In genomic region chr1:236429715-236430274, GRCh38 we compare ENCODE assay signal across 33 cellular contexts. TPM values are rescaled to one million over a fixed set of nuclear protein-coding genes. Genes with fewer than 3 reads are reported as not detected.
DNase-seq lines count a peak whose midpoint lies in the region; ATAC-seq, FAIRE-seq and TF ChIP-seq lines count a peak whose summit lies in the region.
"Had no signal": no experiment of that assay in that cellular context is flagged by ENCODE, and none has a peak within 500 bp of the region (broad histone marks: within the 10 kb centered on the region; RNA-seq: fewer than 3 reads in every experiment).

No MANE protein-coding gene starts in this region.

- in situ Hi-C loops in K562 (cut with MboI) = no loop called here

- DNase-seq in GM18507 (ENCODE audit: extremely low spot score, insufficient read length, low read depth) (no peak), K562 (ENCODE audit: extremely low read depth in 1 of 4, low spot score in 3 of 4) (no peak), NCI-H2171 (lab: John Stamatoyannopoulos, UW) (no peak), endodermal cell (no peak)
- no peak for DNase-seq in activated naive CD4-positive, alpha-beta T cell treated with anti-CD3 and anti-CD28 coated beads, Interleukin-2, amount 10 ng/mL, durations not matched to agents 7 days and 5 days
- no peak for DNase-seq in activated CD4-positive, alpha-beta T cell treated with anti-CD3 and anti-CD28 coated beads, Interleukin-2, amount 50 U/mL, for 48 hours
- DNase-seq: activated CD4-positive, alpha-beta T cell treated with anti-CD3 and anti-CD28 coated beads, Interleukin-2, amount 10 ng/mL, durations not matched to agents 24 days and 14 days; activated naive CD4-positive, alpha-beta T cell treated with Interleukin-2 at 50 U/mL for 16 hours; activated T-cell treated with anti-CD3 and anti-CD28 coated beads, Interleukin-2, amount 50 U/mL, for 48 hours; AML-193; brain microvascular endothelial cell; CD4-positive, alpha-beta T cell; mucosa of descending colon; NCI-H1092 treated with DMSO at 0.1 percent for 48 hours; NCI-H1930; NCI-H226; NCI-H69; pancreas; Peyer's patch; SHP77 treated with DMSO at 0.1 percent for 48 hours; stimulated activated CD4-positive, alpha-beta T cell treated with anti-CD3 and anti-CD28 coated beads, Interleukin-2, amount 100 ng/mL, for 24 hours; WERI-Rb-1 had no signal

- TF ChIP-seq POLR2A in K562 (conservative IDR thresholded peaks at IDR 0.05) = no peak

- intact Hi-C loops in K562 (cut with micrococcal nuclease) = no loop called here

- H3K9me1 ChIP-seq in K562 (ENCODE audit: control insufficient read depth, insufficient read depth, low read length) = no peaks in the 10 kb centered on the region

- H3K36me3 ChIP-seq in K562 (ENCODE audit: control insufficient read depth, insufficient read depth, low read length) (peaks cover 15% of the 10 kb centered on the region; the same call in 1 of the 3 replicates), endodermal cell (ENCODE audit: control insufficient read depth, insufficient read depth, low read length) (peaks cover 6% of the 10 kb centered on the region)
- H3K36me3 ChIP-seq: brain microvascular endothelial cell, pancreas, Peyer's patch, right atrium auricular region, tibial nerve, WERI-Rb-1 had no signal

- H3K27ac ChIP-seq in K562 (ENCODE audit: extremely low read depth, low read depth, low read length) (no peak overlapping the region), endodermal cell (ENCODE audit: low read depth, low read length) (no peak overlapping the region)
- H3K27ac ChIP-seq: brain microvascular endothelial cell, epithelial cell of prostate, pancreas, Peyer's patch, right atrium auricular region, tibial nerve, WERI-Rb-1 had no signal

- H3K4me3 Mint-ChIP-seq in activated naive CD4-positive, alpha-beta T cell treated with anti-CD3 and anti-CD28 coated beads, Interleukin-2, amount 10 ng/mL, durations not matched to agents 7 days and 5 days = no peak overlapping the region
- H3K4me3 Mint-ChIP-seq in endodermal cell = no peak overlapping the region
- H3K4me3 Mint-ChIP-seq: activated CD4-positive, alpha-beta T cell treated with anti-CD3 and anti-CD28 coated beads, Interleukin-2, amount 10 ng/mL, durations not matched to agents 24 days and 14 days; CD4-positive, alpha-beta T cell; IgD-negative memory B cell; natural killer cell treated with Interleukin-12 subunit alpha and Interleukin-12 subunit beta and Interleukin-15 and Interleukin-18, amount 100 ng/mL, for 72 hours; T-helper 2 cell treated with Interferon-gamma antibody and Interleukin-4, amounts not matched to agents 5 μg/mL and 100 μg/mL, for 36 hours had no signal

- no peak overlapping the region for H3K27ac Mint-ChIP-seq in activated naive CD4-positive, alpha-beta T cell treated with anti-CD3 and anti-CD28 coated beads, Interleukin-2, amount 10 ng/mL, durations not matched to agents 7 days and 5 days
- H3K27ac Mint-ChIP-seq in endodermal cell = no peak overlapping the region
- H3K27ac Mint-ChIP-seq: activated CD4-positive, alpha-beta T cell treated with anti-CD3 and anti-CD28 coated beads, Interleukin-2, amount 10 ng/mL, durations not matched to agents 24 days and 14 days; CD4-positive, alpha-beta T cell; IgD-negative memory B cell; natural killer cell treated with Interleukin-12 subunit alpha and Interleukin-12 subunit beta and Interleukin-15 and Interleukin-18, amount 100 ng/mL, for 72 hours; T-helper 2 cell treated with Interferon-gamma antibody and Interleukin-4, amounts not matched to agents 5 μg/mL and 100 μg/mL, for 36 hours had no signal

- BruUV-seq in K562 (replicated peaks; lab: Mats Ljungman, UMichigan) = no TSS peak

- ATAC-seq in GM19467 (IDR thresholded peaks at IDR 0.05; ENCODE audit: unreplicated experiment) = peak; percentile 58
- peak; percentile 50 for ATAC-seq in HG03064 (IDR thresholded peaks at IDR 0.05; ENCODE audit: low read depth, unreplicated experiment)
- no peak for ATAC-seq in K562
- ATAC-seq: mucosa of descending colon; natural killer cell treated with Interleukin-12 subunit alpha and Interleukin-12 subunit beta and Interleukin-15 and Interleukin-18, amount 100 ng/mL, for 72 hours; pancreas had no signal

- no peak for TF ChIP-seq EP300 in K562 (IDR thresholded peaks at IDR 0.05; ENCODE audit: low read length)

- TF ChIP-seq CTCF in K562 (IDR thresholded peaks at IDR 0.05 in 2 of 3, conservative IDR thresholded peaks at IDR 0.05 in 1 of 3; ENCODE audit: insufficient read depth in 2 of 3, low read depth in 1 of 3, low read length in 3 of 3) (no peak), endodermal cell (conservative IDR thresholded peaks at IDR 0.05) (no peak)

- no peak overlapping the region for H3K4me2 ChIP-seq in K562 (ENCODE audit: insufficient read depth, low read length)

- H3K79me2 ChIP-seq in K562 (ENCODE audit: control insufficient read depth, insufficient read depth, low read length) = no peaks in the 10 kb centered on the region

- no peaks in the 10 kb centered on the region for H3K4me1 Mint-ChIP-seq in activated naive CD4-positive, alpha-beta T cell treated with anti-CD3 and anti-CD28 coated beads, Interleukin-2, amount 10 ng/mL, durations not matched to agents 7 days and 5 days
- H3K4me1 Mint-ChIP-seq in endodermal cell = no peaks in the 10 kb centered on the region

- no peaks in the 10 kb centered on the region for H3K9me3 ChIP-seq in K562 (replicated peaks; ENCODE audit: control insufficient read depth, insufficient read depth, low read depth, low read length)
- H3K9me3 ChIP-seq in endodermal cell (ENCODE audit: control insufficient read depth, low read length) = peaks cover 6% of the 10 kb centered on the region
- H3K9me3 ChIP-seq: mucosa of descending colon, pancreas, Peyer's patch, right atrium auricular region, tibial nerve had no signal

- H3K4me1 ChIP-seq in K562 (replicated peaks in 1 of 2; ENCODE audit: control insufficient read depth in 2 of 2, insufficient read depth in 2 of 2, low read length in 2 of 2) (peaks cover 0 to 6% of the 10 kb centered on the region in 2 experiments; a peak in 1 of 5 replicates), endodermal cell (ENCODE audit: control insufficient read depth, insufficient read depth, low read length) (no peaks in the 10 kb centered on the region)
- H3K4me1 ChIP-seq: pancreas, Peyer's patch, right atrium auricular region, tibial nerve had no signal

- peaks cover 7% of the 10 kb centered on the region for H3K27me3 Mint-ChIP-seq in activated naive CD4-positive, alpha-beta T cell treated with anti-CD3 and anti-CD28 coated beads, Interleukin-2, amount 10 ng/mL, durations not matched to agents 7 days and 5 days
- H3K27me3 Mint-ChIP-seq in endodermal cell (ENCODE audit: insufficient read depth) = no peaks in the 10 kb centered on the region
- H3K27me3 Mint-ChIP-seq: activated CD4-positive, alpha-beta T cell treated with anti-CD3 and anti-CD28 coated beads, Interleukin-2, amount 10 ng/mL, durations not matched to agents 24 days and 14 days; CD4-positive, alpha-beta T cell; IgD-negative memory B cell; natural killer cell treated with Interleukin-12 subunit alpha and Interleukin-12 subunit beta and Interleukin-15 and Interleukin-18, amount 100 ng/mL, for 72 hours had no signal

- H3K9me3 Mint-ChIP-seq in activated naive CD4-positive, alpha-beta T cell treated with anti-CD3 and anti-CD28 coated beads, Interleukin-2, amount 10 ng/mL, durations not matched to agents 7 days and 5 days = peaks cover 3% of the 10 kb centered on the region
- peaks cover 20% of the 10 kb centered on the region for H3K9me3 Mint-ChIP-seq in endodermal cell
- H3K9me3 Mint-ChIP-seq: activated CD4-positive, alpha-beta T cell treated with anti-CD3 and anti-CD28 coated beads, Interleukin-2, amount 10 ng/mL, durations not matched to agents 24 days and 14 days; CD4-positive, alpha-beta T cell; natural killer cell treated with Interleukin-12 subunit alpha and Interleukin-12 subunit beta and Interleukin-15 and Interleukin-18, amount 100 ng/mL, for 72 hours; T-helper 2 cell treated with Interferon-gamma antibody and Interleukin-4, amounts not matched to agents 5 μg/mL and 100 μg/mL, for 36 hours had no signal

- H3K9ac ChIP-seq in K562 (ENCODE audit: insufficient read depth in 1 of 2, low read depth in 2 of 2, low read length in 2 of 2) (no peak overlapping the region), endodermal cell (ENCODE audit: extremely low read depth, low read length, poor library complexity, severe bottlenecking) (no peak overlapping the region)

- POLR2A ChIA-PET in K562 (lab: Yijun Ruan, JAX) = interaction anchor here (1.5 kb wide), 1 partner anchor 9 kb away, joined by 4 read pairs; no protein-coding TSS in a partner anchor

- H2AFZ ChIP-seq in K562 (ENCODE audit: low read depth, low read length) = no peak overlapping the region

- H3K27me3 ChIP-seq in K562 (ENCODE audit: control insufficient read depth in 2 of 2, insufficient read depth in 2 of 2, low read length in 2 of 2) (no peaks in the 10 kb centered on the region), endodermal cell (ENCODE audit: control insufficient read depth, insufficient read depth, low read length, poor library complexity, severe bottlenecking) (no peaks in the 10 kb centered on the region)
- H3K27me3 ChIP-seq: brain microvascular endothelial cell, pancreas, Peyer's patch, right atrium auricular region, tibial nerve had no signal

- H4K20me1 ChIP-seq in K562 (replicated peaks; ENCODE audit: control insufficient read depth, insufficient read depth, low read length) = no peaks in the 10 kb centered on the region

- CTCF ChIA-PET in K562 (lab: Yijun Ruan, JAX; ENCODE audit: low intra/inter-chr PET ratio) = no interaction called here
- CTCF ChIA-PET in activated naive CD4-positive, alpha-beta T cell treated with anti-CD3 and anti-CD28 coated beads, Interleukin-2, amount 10 ng/mL, durations not matched to agents 7 days and 5 days (lab: Charles Lee) = no interaction called here

- H3K4me3 ChIP-seq in K562 (no peak overlapping the region), endodermal cell (ENCODE audit: low read length) (no peak overlapping the region)
- H3K4me3 ChIP-seq: lung, mucosa of descending colon, pancreas, Peyer's patch, right atrium auricular region, tibial nerve had no signal

- no peak for TF ChIP-seq RAD21 in K562 (CRISPR knock-in tag; conservative IDR thresholded peaks at IDR 0.05 in 1 of 2, IDR thresholded peaks at IDR 0.05 in 1 of 2)

- FAIRE-seq in GM18507 (lab: Jason Lieb, UNC) = peak; percentile 70
- no peak for FAIRE-seq in K562 (lab: Jason Lieb, UNC)
- FAIRE-seq: A204.1, H54, pancreas had no signal

- no peaks in the 10 kb centered on the region for H3K36me3 Mint-ChIP-seq in activated naive CD4-positive, alpha-beta T cell treated with anti-CD3 and anti-CD28 coated beads, Interleukin-2, amount 10 ng/mL, durations not matched to agents 7 days and 5 days
- peaks cover 35% of the 10 kb centered on the region for H3K36me3 Mint-ChIP-seq in endodermal cell (ENCODE audit: low read depth)
- H3K36me3 Mint-ChIP-seq: natural killer cell treated with Interleukin-12 subunit alpha and Interleukin-12 subunit beta and Interleukin-15 and Interleukin-18, amount 100 ng/mL, for 72 hours had no signal

RNA-seq across cellular contexts. Expression of gene EDARADD, which starts 35.7 kb away (rescaled TPM):
- 1.1 and 4.5 TPM in 2 replicates for total RNA-seq in K562 (2011; cell fraction: chromatin; rRNA removed; ENCODE audit: low replicate concordance)
- 1.5 and 4.3 TPM in 2 replicates for total RNA-seq in K562 (2011; cell fraction: nucleolus; rRNA removed)
- total RNA-seq in K562 (2011; cell fraction: nucleoplasm; rRNA removed) = 3.6 and 4.0 TPM in 2 replicates
- total RNA-seq in K562 (2014; rRNA removed) = 20.6 and 23.1 TPM in 2 replicates
- 20.4 and 21.6 TPM in 2 replicates for total RNA-seq in K562 (2014; rRNA removed; fragmentation: Illumina TruSeq; extraction: Trizol)
- 29.3 and 32.2 TPM in 2 replicates for total RNA-seq in K562 (2015; rRNA removed; fragmentation: Illumina TruSeq; extraction: Trizol)
- total RNA-seq in K562 (2021) = 21.1 and 22.5 TPM in 2 replicates
- polyA plus RNA-seq in K562 (2011; rRNA removed) = 0.46 and 0.49 TPM in 2 replicates
- polyA plus RNA-seq in K562 (2011; cell fraction: cytosol; rRNA removed) = 0.25 and 0.43 TPM in 2 replicates
- polyA plus RNA-seq in K562 (2011; cell fraction: nucleus; rRNA removed) = 0.14 and 0.31 TPM in 2 replicates
- 20.5 and 30.0 TPM in 2 replicates for polyA plus RNA-seq in K562 (2012)
- polyA plus RNA-seq in K562 (2014; fragmentation: Illumina TruSeq; extraction: Trizol) = 31.1 and 32.4 TPM in 2 replicates
- polyA plus RNA-seq in K562 (2014; fragmentation: Nextera tagmentation; extraction: Ambion mirVana) = 1 to 10 TPM; 5.2 to 8.5 TPM
- 17.8 and 21.5 TPM in 2 replicates for polyA plus RNA-seq in K562 (2014; rRNA removed)
- 0.56 and 0.72 TPM in 2 replicates for polyA minus RNA-seq in K562 (2011; rRNA and poly(A)+ RNA removed)
- 0.64 TPM in 1 of 2 replicates, not detected in the other for polyA minus RNA-seq in K562 (2011; cell fraction: cytosol; rRNA and poly(A)+ RNA removed)
- 0.40 and 1.3 TPM in 2 replicates for polyA minus RNA-seq in K562 (2011; cell fraction: nucleus; rRNA and poly(A)+ RNA removed)
- 1 to 10 TPM; 5.0 to 5.5 TPM for total RNA-seq in endodermal cell
- polyA plus RNA-seq in endodermal cell (2013, experiment 1 of 2) = 1.9 TPM
- polyA plus RNA-seq in endodermal cell (2013, experiment 2 of 2) = 2.3 TPM
- total RNA-seq: Peyer's patch had no signal
- polyA plus RNA-seq: IgD-negative memory B cell had no signal
